In the genomic region with DNA sequence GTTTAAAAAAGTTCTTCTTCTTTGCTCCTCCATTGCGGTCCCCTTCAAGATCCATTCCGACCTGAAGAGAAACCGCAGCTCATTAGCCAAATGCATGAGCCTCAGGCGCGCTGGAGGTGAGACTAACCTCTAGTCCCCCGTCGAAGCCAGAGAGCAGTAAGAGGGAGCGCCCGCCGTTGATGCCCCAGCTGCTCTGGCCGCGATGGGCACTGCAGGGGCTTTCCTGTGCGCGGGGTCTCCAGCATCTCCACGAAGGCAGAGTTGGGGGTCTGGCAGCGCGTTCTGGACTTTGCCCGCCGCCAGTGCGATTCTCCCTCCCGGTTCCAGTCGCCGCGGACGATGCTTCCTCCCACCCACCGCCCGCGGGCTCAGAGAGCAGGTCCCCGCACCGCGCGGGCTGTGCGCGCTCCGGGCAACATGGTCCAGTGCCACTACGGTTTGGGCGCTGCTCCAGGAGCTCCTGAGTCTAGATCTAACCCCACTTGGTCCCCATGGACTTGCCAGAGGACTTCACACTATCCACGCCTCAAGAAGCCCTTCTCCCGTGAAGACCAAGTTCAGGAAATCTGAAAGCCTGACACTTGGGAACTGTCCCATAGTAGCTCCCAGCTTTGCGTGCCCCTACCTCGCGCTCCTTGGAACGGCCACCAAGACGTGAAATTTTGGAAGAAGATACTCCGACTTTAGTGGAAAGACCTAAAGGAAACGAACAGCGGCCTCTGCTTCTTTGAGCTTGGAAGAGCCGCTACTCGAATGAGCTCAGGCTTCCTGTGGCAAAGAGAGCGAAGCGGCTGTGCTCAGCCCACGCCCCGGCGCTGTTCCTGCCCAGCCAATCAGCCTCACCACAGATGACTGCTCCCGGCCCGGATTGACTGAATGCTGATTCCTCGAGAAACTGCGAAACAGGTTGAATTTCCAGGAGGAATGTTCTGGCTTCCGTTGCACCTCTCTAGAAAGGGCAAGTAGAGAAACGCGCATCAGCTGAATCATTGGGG, we compare ENCODE assay signal across 8 cellular contexts. TPM values are rescaled to one million over a fixed set of nuclear protein-coding genes. Genes with fewer than 3 reads are reported as not detected.
DNase-seq lines count a peak whose midpoint lies in the region; ATAC-seq and TF ChIP-seq lines count a peak whose summit lies in the region.

A gene (minus strand): TSS at position 755 of the 995 bp plus-strand sequence. CDS start 700 bp downstream, at position 55.

- H3K27ac ChIP-seq in HCT116 (ENCODE audit: low read depth, low read length) = no peak within 1 kb of the TSS
- peak within 1 kb of the TSS; percentile 52 to 64 (median 61) for H3K27ac ChIP-seq in esophagus muscularis mucosa (replicated peaks in 1 of 4)
- H3K27ac ChIP-seq in mucosa of rectum (ENCODE audit: low read depth in 2 of 2, low read length in 2 of 2) = peak within 1 kb of the TSS; percentile 56 to 59

- H2AFZ ChIP-seq in HCT116 (ENCODE audit: low read depth, low read length, poor library complexity, severe bottlenecking) = peak within 1 kb of the TSS; percentile 74

- CTCF ChIA-PET in HCT116 (lab: Charles Lee) = no interaction called here

- peak; percentile 65 for DNase-seq in GM13977 (ENCODE audit: low spot score)
- peak; percentile 19 for DNase-seq in HCT116 (ENCODE audit: low read depth, low spot score)
- peak; percentile 22 for DNase-seq in NCI-H2081 treated with DMSO at 0.1 percent for 48 hours (lab: John Stamatoyannopoulos, UW)
- peak; percentile 26 for DNase-seq in activated T-cell treated with anti-CD3 and anti-CD28 coated beads for 24 hours (ENCODE audit: low read depth)
- DNase-seq in esophagus muscularis mucosa (ENCODE audit: extremely low spot score) = no peak
- no peak for DNase-seq in NCI-H1436 (lab: John Stamatoyannopoulos, UW)

- POLR2A ChIA-PET in HCT116 (lab: Charles Lee) = interaction anchor here (1.0 kb wide), 1 partner anchor 27 kb away, joined by 5 read pairs; no protein-coding TSS in a partner anchor

- TF ChIP-seq POLR2A in HCT116 (IDR thresholded peaks at IDR 0.05; ENCODE audit: borderline replicate concordance, extremely low read depth, insufficient read depth, insufficient read length) = no peak
- TF ChIP-seq POLR2A in esophagus muscularis mucosa (IDR thresholded peaks at IDR 0.05; ENCODE audit: low read depth) = no peak

- H3K4me1 ChIP-seq in HCT116 (ENCODE audit: control insufficient read depth in 1 of 2, insufficient read depth in 2 of 2, low read length in 2 of 2) (no peaks in the 10 kb centered on the region; a peak in 1 of 4 replicates), esophagus muscularis mucosa (peaks cover 0 to 16% (median 14%) of the 10 kb centered on the region in 4 donors), mucosa of rectum (ENCODE audit: control insufficient read depth in 2 of 2, insufficient read depth in 2 of 2, low read length in 2 of 2) (peaks cover 3 to 12% of the 10 kb centered on the region in 2 donors)

- no peaks in the 10 kb centered on the region for H3K9me3 Mint-ChIP-seq in stimulated activated memory B cell treated with anti-CD40 and anti-IgM and Interleukin-4, amounts not matched to agents 10 μg/mL and 1 μg/mL and 100 μg/mL, for 72 hours

- intact Hi-C loops in HCT116 (cut with micrococcal nuclease) (no loop called here), esophagus muscularis mucosa (cut with DNase I) (no loop called here)

- H3K4me3 ChIP-seq in HCT116 (replicated peaks in 1 of 2; ENCODE audit: low read depth in 1 of 2, low read length in 2 of 2) (peak within 1 kb of the TSS; percentile 46 to 60), esophagus muscularis mucosa (peak within 1 kb of the TSS; percentile 46 to 64 (median 54)), mucosa of rectum (ENCODE audit: low read length in 2 of 2) (peak within 1 kb of the TSS; percentile 70 to 88)

- no peaks in the 10 kb centered on the region for H3K79me2 ChIP-seq in HCT116 (ENCODE audit: insufficient read depth, low read length)

- no peaks in the 10 kb centered on the region for H4K20me1 ChIP-seq in HCT116 (ENCODE audit: insufficient read depth)

- no peaks in the 10 kb centered on the region for H3K36me3 Mint-ChIP-seq in stimulated activated memory B cell treated with anti-CD40 and anti-IgM and Interleukin-4, amounts not matched to agents 10 μg/mL and 1 μg/mL and 100 μg/mL, for 72 hours

- H3K27me3 ChIP-seq in HCT116 (ENCODE audit: insufficient read depth, low read length) (no peaks in the 10 kb centered on the region), esophagus muscularis mucosa (peaks cover 0 to 31% (median 0%) of the 10 kb centered on the region in 4 donors), mucosa of rectum (ENCODE audit: control insufficient read depth in 2 of 2, insufficient read depth in 2 of 2, low read length in 2 of 2) (peaks cover 0 to 3% of the 10 kb centered on the region in 2 donors)

- H3K4me1 Mint-ChIP-seq in stimulated activated memory B cell treated with anti-CD40 and anti-IgM and Interleukin-4, amounts not matched to agents 10 μg/mL and 1 μg/mL and 100 μg/mL, for 72 hours = peaks cover 18% of the 10 kb centered on the region

- H3K9ac ChIP-seq in HCT116 (ENCODE audit: low read length) = no peak within 1 kb of the TSS
- H3K9ac ChIP-seq in mucosa of rectum (ENCODE audit: low read depth in 1 of 2, low read length in 2 of 2) = peak within 1 kb of the TSS; percentile 68 to 72

- peak; percentile 97 for ATAC-seq in HCT116
- peak; percentile 78 for ATAC-seq in stimulated activated memory B cell treated with anti-CD40 and anti-IgM and Interleukin-4, amounts not matched to agents 10 μg/mL and 1 μg/mL and 100 μg/mL, for 72 hours

- TF ChIP-seq EP300 in esophagus muscularis mucosa (IDR thresholded peaks at IDR 0.05) = no peak

- TF ChIP-seq CTCF in GM13977 (IDR thresholded peaks at IDR 0.05; ENCODE audit: extremely low read depth, insufficient read depth, missing control alignments) (no peak), HCT116 (IDR thresholded peaks at IDR 0.05 in 2 of 3, conservative IDR thresholded peaks at IDR 0.05 in 1 of 3; ENCODE audit: borderline replicate concordance in 1 of 3, insufficient read depth in 1 of 3, low read depth in 2 of 3, low read length in 2 of 3) (no peak), esophagus muscularis mucosa (IDR thresholded peaks at IDR 0.05) (no peak)

- H3K27me3 Mint-ChIP-seq in stimulated activated memory B cell treated with anti-CD40 and anti-IgM and Interleukin-4, amounts not matched to agents 10 μg/mL and 1 μg/mL and 100 μg/mL, for 72 hours = peaks cover 43% of the 10 kb centered on the region

- RAD21 ChIA-PET in HCT116 (lab: Charles Lee; ENCODE audit: low non-redundant PET in 1 of 2, low total read pairs in 2 of 2, uncharacterized antibody in 2 of 2, unreplicated experiment in 2 of 2) = interaction anchor here in 1 of 2 experiments (0.5 kb wide), 1 partner anchor 25 kb away, joined by 3 read pairs; no protein-coding TSS in a partner anchor

- no TSS peak for BruUV-seq in HCT116 (replicated peaks; lab: Mats Ljungman, UMichigan)

- no peak for TF ChIP-seq RAD21 in HCT116 (IDR thresholded peaks at IDR 0.05; ENCODE audit: low read depth)

- H3K4me2 ChIP-seq in HCT116 (ENCODE audit: low read length) = peak within 1 kb of the TSS; percentile 78

- H3K4me3 Mint-ChIP-seq in stimulated activated memory B cell treated with anti-CD40 and anti-IgM and Interleukin-4, amounts not matched to agents 10 μg/mL and 1 μg/mL and 100 μg/mL, for 72 hours = peak within 1 kb of the TSS; percentile 81

- 2% methylated on average over 33 of the region's 61 CpGs for WGBS in esophagus muscularis mucosa

- peak within 1 kb of the TSS; percentile 73 for H3K27ac Mint-ChIP-seq in stimulated activated memory B cell treated with anti-CD40 and anti-IgM and Interleukin-4, amounts not matched to agents 10 μg/mL and 1 μg/mL and 100 μg/mL, for 72 hours

- H3K9me3 ChIP-seq in HCT116 (ENCODE audit: control insufficient read depth in 1 of 2, insufficient read depth in 1 of 2, low read depth in 1 of 2, low read length in 2 of 2) (no peaks in the 10 kb centered on the region), esophagus muscularis mucosa (no peaks in the 10 kb centered on the region), mucosa of rectum (ENCODE audit: control insufficient read depth in 2 of 2, low read length in 2 of 2) (no peaks in the 10 kb centered on the region)

- in situ Hi-C loops in GM13977 (cut with MboI; ENCODE audit: low pct_unique_long_range_greater_than_20kb, low sequenced_read_pairs, unreplicated experiment) = no loop called here

- H3K36me3 ChIP-seq in HCT116 (ENCODE audit: control insufficient read depth in 1 of 2, insufficient read depth in 2 of 2, low read length in 2 of 2) = no peaks in the 10 kb centered on the region
- no peaks in the 10 kb centered on the region for H3K36me3 ChIP-seq in esophagus muscularis mucosa
- H3K36me3 ChIP-seq in mucosa of rectum (ENCODE audit: control insufficient read depth in 2 of 2, insufficient read depth in 2 of 2, low read length in 2 of 2) = no peaks in the 10 kb centered on the region

- no peaks in the 10 kb centered on the region for H3K9me2 ChIP-seq in HCT116 (ENCODE audit: insufficient read depth)

TF ChIP-seq in HCT116, 20 proteins besides CTCF, POLR2A, EP300 and RAD21:
- TF ChIP-seq, protein P1, sequence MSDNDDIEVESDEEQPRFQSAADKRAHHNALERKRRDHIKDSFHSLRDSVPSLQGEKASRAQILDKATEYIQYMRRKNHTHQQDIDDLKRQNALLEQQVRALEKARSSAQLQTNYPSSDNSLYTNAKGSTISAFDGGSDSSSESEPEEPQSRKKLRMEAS (IDR thresholded peaks at IDR 0.05) = no peak
- TF ChIP-seq ELF1 (IDR thresholded peaks at IDR 0.05; ENCODE audit: borderline replicate concordance, low read depth) (no peak), POLR2AphosphoS5 (IDR thresholded peaks at IDR 0.05; ENCODE audit: low read depth, low read length) (peak; percentile 46), JUND (IDR thresholded peaks at IDR 0.05) (no peak)

RNA-seq across cellular contexts. Expression of the gene that starts here (rescaled TPM):
- total RNA-seq in HCT116 (2021; ENCODE audit: unreplicated experiment) (1.8 TPM), esophagus muscularis mucosa (10 to 100 TPM in 1 of 4 donors, 1 to 10 TPM in 3; 4.2 to 11.1 (median 6.0) TPM)
- polyA plus RNA-seq in HCT116 (2012) = 1.2 and 1.8 TPM in 2 replicates

Comparison
In these comparisons a context has a peak if more than half of its experiments do, and no peak if none do; other contexts are left out.
1. DNase-seq: peak in GM13977 (single experiment), HCT116 (single experiment), NCI-H2081 treated with DMSO at 0.1 percent for 48 hours (single experiment) and activated T-cell treated with anti-CD3 and anti-CD28 coated beads for 24 hours (single experiment); none in esophagus muscularis mucosa (single experiment) and NCI-H1436 (single experiment).
2. Peak in every context shown above with its lines, with median percentiles within 50 percentile points of each other: H3K4me3 ChIP-seq.